ENCODE assay signal across 24 cellular contexts in genomic region chr5:148391422-148391821, GRCh38. TPM values are rescaled to one million over a fixed set of nuclear protein-coding genes. Genes with fewer than 3 reads are reported as not detected.
DNase-seq lines count a peak whose midpoint lies in the region; ATAC-seq and TF ChIP-seq lines count a peak whose summit lies in the region.
"Had no signal": no experiment of that assay in that cellular context is flagged by ENCODE, and none has a peak within 500 bp of the region (broad histone marks: within the 10 kb centered on the region; RNA-seq: fewer than 3 reads in every experiment).

No MANE protein-coding gene starts in this region.

- H3K79me2 ChIP-seq in PC-3 (ENCODE audit: low read length) = peaks cover 81% of the 10 kb centered on the region

- H3K27me3 Mint-ChIP-seq in activated naive CD8-positive, alpha-beta T cell = no peaks in the 10 kb centered on the region
- H3K27me3 Mint-ChIP-seq in activated naive CD8-positive, alpha-beta T cell treated with anti-CD3 and anti-CD28 coated beads, Interleukin-2, amount 50 U/mL, for 24 hours = no peaks in the 10 kb centered on the region
- H3K27me3 Mint-ChIP-seq in endodermal cell (ENCODE audit: insufficient read depth) (no peaks in the 10 kb centered on the region), osteocyte (ENCODE audit: unreplicated experiment) (no peaks in the 10 kb centered on the region)
- H3K27me3 Mint-ChIP-seq: activated CD4-positive, alpha-beta memory T cell treated with anti-CD3 and anti-CD28 coated beads for 36 hours; activated naive CD4-positive, alpha-beta T cell treated with anti-CD3 and anti-CD28 coated beads, Interleukin-2, amount 10 ng/mL, durations not matched to agents 7 days and 5 days; brain; naive B cell had no signal

- CTCF ChIA-PET in PC-3 (lab: Charles Lee) = no interaction called here

- H3K4me3 ChIP-seq in endodermal cell (ENCODE audit: low read length) (peak overlapping the region; percentile 67), PC-3 (ENCODE audit: low read length) (no peak overlapping the region)
- H3K4me3 ChIP-seq: BLaER1, pancreas, right lobe of liver had no signal

- TF ChIP-seq CTCF in endodermal cell (conservative IDR thresholded peaks at IDR 0.05) = no peak
- TF ChIP-seq CTCF in osteocyte (IDR thresholded peaks at IDR 0.05) = no peak
- no peak for TF ChIP-seq CTCF in PC-3 (conservative IDR thresholded peaks at IDR 0.05; ENCODE audit: low read depth, low read length)

- no peak for DNase-seq in activated naive CD8-positive, alpha-beta T cell treated with anti-CD3 and anti-CD28 coated beads, Interleukin-2, amount 50 U/mL, for 24 hours
- DNase-seq in endodermal cell (no peak), osteocyte (ENCODE audit: extremely low spot score, unreplicated experiment) (no peak), dermis blood vessel endothelial cell (no peak), PC-3 (no peak)
- DNase-seq: activated CD4-positive, alpha-beta memory T cell treated with anti-CD3 and anti-CD28 coated beads for 36 hours; activated CD4-positive, CD25-positive, alpha-beta regulatory T cell; activated naive CD4-positive, alpha-beta T cell treated with anti-CD3 and anti-CD28 coated beads, Interleukin-2, amount 10 ng/mL, durations not matched to agents 7 days and 5 days; kidney; naive B cell; NCI-H774; pancreas; right lobe of liver had no signal

- H3K27ac Mint-ChIP-seq in activated naive CD8-positive, alpha-beta T cell = peak overlapping the region; percentile 23
- no peak overlapping the region for H3K27ac Mint-ChIP-seq in activated naive CD8-positive, alpha-beta T cell treated with anti-CD3 and anti-CD28 coated beads, Interleukin-2, amount 50 U/mL, for 24 hours
- H3K27ac Mint-ChIP-seq in endodermal cell = peak overlapping the region; percentile 3
- peak overlapping the region; percentile 71 for H3K27ac Mint-ChIP-seq in osteocyte (ENCODE audit: unreplicated experiment)
- H3K27ac Mint-ChIP-seq: activated CD4-positive, alpha-beta memory T cell treated with anti-CD3 and anti-CD28 coated beads for 36 hours; activated naive CD4-positive, alpha-beta T cell treated with anti-CD3 and anti-CD28 coated beads, Interleukin-2, amount 10 ng/mL, durations not matched to agents 7 days and 5 days; T-helper 1 cell treated with Interleukin-12 subunit alpha and Interleukin-12 subunit beta and Interleukin-4 antibody, amounts not matched to agents 30 μg/mL and 1 μg/mL, for 36 hours had no signal

- BruUV-seq in PC-3 (replicated peaks; lab: Mats Ljungman, UMichigan) = no TSS peak

- 81 to 83% methylated on average over 1 of the region's 1 CpG for WGBS in endodermal cell (ENCODE audit: insufficient coverage in 1 of 2, insufficient read length in 1 of 2), 2 experiments

- no peaks in the 10 kb centered on the region for H3K9me2 ChIP-seq in PC-3 (replicated peaks; ENCODE audit: low read length)

- H2AFZ ChIP-seq in PC-3 (ENCODE audit: low read length) = no peak overlapping the region

- no peaks in the 10 kb centered on the region for H3K27me3 ChIP-seq in endodermal cell (ENCODE audit: control insufficient read depth, insufficient read depth, low read length, poor library complexity, severe bottlenecking)
- H3K27me3 ChIP-seq in PC-3 (ENCODE audit: low read length) = no peaks in the 10 kb centered on the region
- H3K27me3 ChIP-seq: BLaER1, pancreas, right lobe of liver had no signal

- H3K9ac ChIP-seq in endodermal cell (ENCODE audit: extremely low read depth, low read length, poor library complexity, severe bottlenecking) = no peak overlapping the region
- no peak overlapping the region for H3K9ac ChIP-seq in PC-3 (ENCODE audit: low read length)
- H3K9ac ChIP-seq: BLaER1 had no signal

- H3K36me3 ChIP-seq in endodermal cell (ENCODE audit: control insufficient read depth, insufficient read depth, low read length) = peaks cover 35% of the 10 kb centered on the region
- peaks cover 18% of the 10 kb centered on the region; the same call in 1 of the 2 replicates for H3K36me3 ChIP-seq in PC-3 (ENCODE audit: low read depth, low read length)
- H3K36me3 ChIP-seq: right lobe of liver had no signal

- H3K27ac ChIP-seq in endodermal cell (ENCODE audit: low read depth, low read length) (no peak overlapping the region), PC-3 (ENCODE audit: low read length) (no peak overlapping the region)
- H3K27ac ChIP-seq: BLaER1, pancreas, right lobe of liver had no signal

- intact Hi-C loops in PC-3 (cut with micrococcal nuclease) = no loop called here

- H3K9me3 Mint-ChIP-seq in activated naive CD8-positive, alpha-beta T cell (ENCODE audit: low read depth) = no peaks in the 10 kb centered on the region
- no peaks in the 10 kb centered on the region for H3K9me3 Mint-ChIP-seq in activated naive CD8-positive, alpha-beta T cell treated with anti-CD3 and anti-CD28 coated beads, Interleukin-2, amount 50 U/mL, for 24 hours
- no peaks in the 10 kb centered on the region for H3K9me3 Mint-ChIP-seq in endodermal cell
- no peaks in the 10 kb centered on the region for H3K9me3 Mint-ChIP-seq in osteocyte (ENCODE audit: unreplicated experiment)
- H3K9me3 Mint-ChIP-seq: activated CD4-positive, alpha-beta memory T cell treated with anti-CD3 and anti-CD28 coated beads for 36 hours; activated naive CD4-positive, alpha-beta T cell treated with anti-CD3 and anti-CD28 coated beads, Interleukin-2, amount 10 ng/mL, durations not matched to agents 7 days and 5 days; brain; naive B cell; T-helper 1 cell treated with Interleukin-12 subunit alpha and Interleukin-12 subunit beta and Interleukin-4 antibody, amounts not matched to agents 30 μg/mL and 1 μg/mL, for 36 hours had no signal

- POLR2A ChIA-PET in PC-3 (lab: Charles Lee; ENCODE audit: unreplicated experiment) = no interaction called here

- H3K4me1 ChIP-seq in endodermal cell (ENCODE audit: control insufficient read depth, insufficient read depth, low read length) (peaks cover 17% of the 10 kb centered on the region), PC-3 (ENCODE audit: insufficient read depth, low read length) (peaks cover 18% of the 10 kb centered on the region)
- H3K4me1 ChIP-seq: BLaER1 had no signal

- ATAC-seq in activated naive CD8-positive, alpha-beta T cell treated with anti-CD3 and anti-CD28 coated beads, Interleukin-2, amount 50 U/mL, for 24 hours = no peak
- ATAC-seq in SK-N-SH treated with all-trans-retinoic acid at 6 μM for 48 hours (no peak), HG02938 (IDR thresholded peaks at IDR 0.05; ENCODE audit: unreplicated experiment) (no peak), PC-3 (no peak)
- ATAC-seq: pancreas, right lobe of liver had no signal

- peaks cover 13% of the 10 kb centered on the region for H3K36me3 Mint-ChIP-seq in activated naive CD8-positive, alpha-beta T cell
- H3K36me3 Mint-ChIP-seq in activated naive CD8-positive, alpha-beta T cell treated with anti-CD3 and anti-CD28 coated beads, Interleukin-2, amount 50 U/mL, for 24 hours (ENCODE audit: low read depth) = peaks cover 30% of the 10 kb centered on the region
- peaks cover 22% of the 10 kb centered on the region for H3K36me3 Mint-ChIP-seq in endodermal cell (ENCODE audit: low read depth)
- H3K36me3 Mint-ChIP-seq in osteocyte (ENCODE audit: unreplicated experiment) = peaks cover 16% of the 10 kb centered on the region
- H3K36me3 Mint-ChIP-seq: naive B cell had no signal

- H3K4me3 Mint-ChIP-seq in activated naive CD8-positive, alpha-beta T cell = no peak overlapping the region
- no peak overlapping the region for H3K4me3 Mint-ChIP-seq in activated naive CD8-positive, alpha-beta T cell treated with anti-CD3 and anti-CD28 coated beads, Interleukin-2, amount 50 U/mL, for 24 hours
- H3K4me3 Mint-ChIP-seq in endodermal cell = no peak overlapping the region
- no peak overlapping the region for H3K4me3 Mint-ChIP-seq in osteocyte (ENCODE audit: unreplicated experiment)
- H3K4me3 Mint-ChIP-seq: activated CD4-positive, alpha-beta memory T cell treated with anti-CD3 and anti-CD28 coated beads for 36 hours; activated naive CD4-positive, alpha-beta T cell treated with anti-CD3 and anti-CD28 coated beads, Interleukin-2, amount 10 ng/mL, durations not matched to agents 7 days and 5 days; brain; naive B cell; T-helper 1 cell treated with Interleukin-12 subunit alpha and Interleukin-12 subunit beta and Interleukin-4 antibody, amounts not matched to agents 30 μg/mL and 1 μg/mL, for 36 hours had no signal

- H3K4me1 Mint-ChIP-seq in activated naive CD8-positive, alpha-beta T cell (ENCODE audit: low read depth) = peaks cover 70% of the 10 kb centered on the region
- peaks cover 67% of the 10 kb centered on the region for H3K4me1 Mint-ChIP-seq in activated naive CD8-positive, alpha-beta T cell treated with anti-CD3 and anti-CD28 coated beads, Interleukin-2, amount 50 U/mL, for 24 hours
- H3K4me1 Mint-ChIP-seq in endodermal cell (peaks cover 43% of the 10 kb centered on the region), osteocyte (ENCODE audit: unreplicated experiment) (peaks cover 44% of the 10 kb centered on the region)

- H3K4me2 ChIP-seq in PC-3 (ENCODE audit: low read length) = no peak overlapping the region
- H3K4me2 ChIP-seq: BLaER1 had no signal

- H3K9me3 ChIP-seq in endodermal cell (ENCODE audit: control insufficient read depth, low read length) (no peaks in the 10 kb centered on the region), PC-3 (ENCODE audit: low read length) (no peaks in the 10 kb centered on the region)
- H3K9me3 ChIP-seq: BLaER1, pancreas, right lobe of liver had no signal

- 0 out of 2 replicates have a peak, but pooled peaks cover 4% of the 10 kb centered on the region for H4K20me1 ChIP-seq in PC-3 (ENCODE audit: low read length)

- H3F3A ChIP-seq in PC-3 (ENCODE audit: low read length, unreplicated experiment) = no peaks in the 10 kb centered on the region

RNA-seq across cellular contexts. Expression of gene FBXO38, which starts 7.7 kb away (rescaled TPM):
- total RNA-seq in endodermal cell (10 to 100 TPM; 45.4 to 49.7 TPM), osteocyte (50.1 TPM in 2 replicates), dermis blood vessel endothelial cell (47.7 and 63.3 TPM in 2 replicates), PC-3 (2014; rRNA removed) (42.7 and 52.3 TPM in 2 replicates)
- polyA plus RNA-seq in endodermal cell (2013, experiment 1 of 2) = 31.7 TPM
- 30.6 TPM for polyA plus RNA-seq in endodermal cell (2013, experiment 2 of 2)

RNA-seq across cellular contexts. Expression of gene SPINK9, which starts 56.1 kb away (rescaled TPM):
- total RNA-seq in endodermal cell = not detected
- not detected for polyA plus RNA-seq in endodermal cell (2013, experiment 1 of 2)
- polyA plus RNA-seq in endodermal cell (2013, experiment 2 of 2) = not detected
- total RNA-seq in osteocyte = not detected in 2 replicates
- total RNA-seq in dermis blood vessel endothelial cell = not detected in 2 replicates
- total RNA-seq in PC-3 (2014; rRNA removed) = not detected in 2 replicates
- total RNA-seq: A673; activated CD4-positive, alpha-beta memory T cell treated with anti-CD3 and anti-CD28 coated beads for 36 hours; frontal cortex; kidney; lung microvascular endothelial cell; M059J; right lobe of liver; temporal lobe had no signal
- polyA plus RNA-seq: pancreas had no signal
